7 cellular contexts compared by ENCODE assay signal in the genomic region with DNA sequence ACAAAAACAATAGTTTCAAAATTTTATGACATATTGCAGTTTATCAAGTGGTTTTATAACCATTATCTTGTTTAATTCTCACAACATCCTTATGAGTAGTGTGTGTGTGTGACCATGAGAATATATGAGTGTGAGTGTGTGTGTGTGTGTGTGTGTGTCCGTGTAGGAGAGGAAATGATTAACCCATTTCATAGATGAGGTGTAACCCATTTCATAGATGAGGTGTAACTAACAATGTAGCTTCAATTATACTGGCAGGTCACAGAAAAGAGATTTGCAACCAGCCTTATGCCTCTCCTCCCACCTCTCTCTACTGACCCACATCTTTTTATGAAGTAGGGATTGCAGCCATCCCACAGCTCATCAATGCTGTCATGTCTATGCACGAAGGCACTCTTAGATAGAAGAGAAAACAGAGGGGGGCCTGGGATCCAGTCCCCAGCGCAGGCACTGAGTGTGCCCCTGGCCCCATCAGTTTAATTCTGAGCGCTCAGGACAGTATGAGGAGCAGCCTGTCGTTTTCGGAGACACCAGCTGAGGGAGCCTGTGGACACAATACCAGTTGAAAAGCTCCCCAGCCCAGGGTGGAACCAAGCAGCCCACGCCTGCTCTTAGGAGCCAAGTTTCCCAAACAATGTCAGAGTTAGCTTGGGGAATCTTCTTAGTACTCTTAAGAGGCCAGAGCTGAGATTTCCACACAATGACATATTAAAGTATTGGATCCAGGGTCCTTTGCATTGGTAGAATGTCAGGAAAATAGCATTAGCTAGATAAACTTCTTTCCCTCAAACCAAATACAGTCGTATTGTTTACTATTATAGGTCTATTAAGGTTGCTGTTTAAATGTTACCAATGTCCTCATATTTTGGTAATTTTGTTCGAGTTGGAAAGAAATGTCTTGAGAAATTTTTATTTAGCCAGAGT.
DNase-seq lines count a peak whose midpoint lies in the region; ATAC-seq and TF ChIP-seq lines count a peak whose summit lies in the region.

No MANE protein-coding gene starts in this region.

- no peaks in the 10 kb centered on the region for H3K9me3 Mint-ChIP-seq in stimulated activated naive CD8-positive, alpha-beta T cell treated with anti-CD3 and anti-CD28 coated beads, Interleukin-15, amount 100 ng/mL, for 72 hours

- peak; percentile 35 for DNase-seq in GM12865 (ENCODE audit: low read depth)
- peak in 1 of 2 experiments; percentile 28 for DNase-seq in HL-60 (ENCODE audit: low read depth in 1 of 2, low spot score in 1 of 2)
- peak; percentile 18 for DNase-seq in RPMI8226
- DNase-seq in choroid plexus epithelial cell (ENCODE audit: low read depth): peak; percentile 91
- DNase-seq in left lobe of liver (ENCODE audit: low spot score): peak; percentile 65
- peak in 1 of 2 donors; percentile 5 for DNase-seq in stimulated activated naive CD8-positive, alpha-beta T cell treated with anti-CD3 and anti-CD28 coated beads, Interleukin-15, amount 100 ng/mL, for 72 hours

- H3K27me3 ChIP-seq in HL-60 (ENCODE audit: insufficient read depth, poor library complexity, severe bottlenecking): peaks cover 4% of the 10 kb centered on the region

- peaks cover 34% of the 10 kb centered on the region for H3K27me3 Mint-ChIP-seq in stimulated activated naive CD8-positive, alpha-beta T cell treated with anti-CD3 and anti-CD28 coated beads, Interleukin-15, amount 100 ng/mL, for 72 hours

- H3K27ac Mint-ChIP-seq in stimulated activated naive CD8-positive, alpha-beta T cell treated with anti-CD3 and anti-CD28 coated beads, Interleukin-15, amount 100 ng/mL, for 72 hours: no peak overlapping the region

- H3K4me1 Mint-ChIP-seq in stimulated activated naive CD8-positive, alpha-beta T cell treated with anti-CD3 and anti-CD28 coated beads, Interleukin-15, amount 100 ng/mL, for 72 hours: no peaks in the 10 kb centered on the region

- H3K4me3 ChIP-seq in GM12865 (ENCODE audit: low read depth, low read length): no peak overlapping the region
- no peak overlapping the region for H3K4me3 ChIP-seq in HL-60 (replicated peaks; ENCODE audit: insufficient read depth, low read length)
- no peak overlapping the region for H3K4me3 ChIP-seq in choroid plexus epithelial cell (ENCODE audit: low read depth, low read length)

- no peak overlapping the region for H3K27ac ChIP-seq in HL-60 (replicated peaks)

- TF ChIP-seq CTCF in GM12865 (IDR thresholded peaks at IDR 0.05; ENCODE audit: insufficient read depth, low read depth, low read length, missing control alignments) (peak; percentile 38), HL-60 (IDR thresholded peaks at IDR 0.05; ENCODE audit: insufficient read depth, low read length) (peak; percentile 30), choroid plexus epithelial cell (conservative IDR thresholded peaks at IDR 0.05; ENCODE audit: low read depth, low read length) (peak; percentile 91)

- peak; percentile 87 for ATAC-seq in GM21447 (IDR thresholded peaks at IDR 0.05; ENCODE audit: unreplicated experiment)
- ATAC-seq in left lobe of liver: peak; percentile 100
- ATAC-seq in stimulated activated naive CD8-positive, alpha-beta T cell treated with anti-CD3 and anti-CD28 coated beads, Interleukin-15, amount 100 ng/mL, for 72 hours: peak; percentile 82

- no peak overlapping the region for H3K4me3 Mint-ChIP-seq in stimulated activated naive CD8-positive, alpha-beta T cell treated with anti-CD3 and anti-CD28 coated beads, Interleukin-15, amount 100 ng/mL, for 72 hours

Comparison
In these comparisons a context has a peak if more than half of its experiments do, and no peak if none do; other contexts are left out.
1. CTCF ChIP-seq: peak in every context shown above with its lines; median percentile 91 in choroid plexus epithelial cell; 38 in GM12865; 30 in HL-60.